In genomic region chr11:72983560-72983959, GRCh38 we compare ENCODE assay signal across 30 cellular contexts.
"Had no signal": no experiment of that assay in that cellular context is flagged by ENCODE, and none has a peak within 500 bp of the region (broad histone marks: within the 10 kb centered on the region; RNA-seq: fewer than 3 reads in every experiment).

No MANE protein-coding gene starts in this region.

- H3K27ac Mint-ChIP-seq: dendritic cell treated with granulocyte-macrophage colony-stimulating factor and Interleukin-4, amounts not matched to agents 40 ng/mL and 50 ng/mL, for 4 days; endodermal cell; mesothelial cell of epicardium; natural killer cell treated with Interleukin-12 subunit alpha and Interleukin-12 subunit beta and Interleukin-15 and Interleukin-18, amount 100 ng/mL, for 72 hours; progenitor cell of endocrine pancreas; stimulated activated effector memory CD8-positive, alpha-beta T cell treated with anti-CD3 and anti-CD28 coated beads, Interleukin-12 subunit alpha, Interleukin-12 subunit beta, amount 100 ng/mL, for 72 hours; stimulated activated naive CD8-positive, alpha-beta T cell treated with anti-CD3 and anti-CD28 coated beads, Interleukin-15, Interleukin-2, amounts not matched to agents 100 ng/mL and 50 ng/mL, for 24 hours had no signal

- H3K9me3 ChIP-seq: colonic mucosa, gastroesophageal sphincter, heart left ventricle, left lung, mucosa of descending colon, neutrophil, right lobe of liver, thoracic aorta, tibial nerve, upper lobe of left lung had no signal

- H3K27me3 Mint-ChIP-seq: dendritic cell treated with granulocyte-macrophage colony-stimulating factor and Interleukin-4, amounts not matched to agents 40 ng/mL and 50 ng/mL, for 4 days; naive B cell; natural killer cell treated with Interleukin-12 subunit alpha and Interleukin-12 subunit beta and Interleukin-15 and Interleukin-18, amount 100 ng/mL, for 72 hours; progenitor cell of endocrine pancreas; stimulated activated naive CD8-positive, alpha-beta T cell treated with anti-CD3 and anti-CD28 coated beads, Interleukin-15, Interleukin-2, amounts not matched to agents 100 ng/mL and 50 ng/mL, for 24 hours had no signal

- ATAC-seq: esophagus mucosa; gastroesophageal sphincter; heart left ventricle; left lung; mucosa of descending colon; natural killer cell treated with Interleukin-12 subunit alpha and Interleukin-12 subunit beta and Interleukin-15 and Interleukin-18, amount 100 ng/mL, for 72 hours; right lobe of liver; stimulated activated effector memory CD8-positive, alpha-beta T cell treated with anti-CD3 and anti-CD28 coated beads, Interleukin-12 subunit alpha, Interleukin-12 subunit beta, amount 100 ng/mL, for 72 hours had no signal

- H3K4me3 ChIP-seq: colonic mucosa, gastroesophageal sphincter, heart left ventricle, hepatocyte, left lung, mucosa of descending colon, right lobe of liver, thoracic aorta, tibial nerve, upper lobe of left lung had no signal

- H2AFZ ChIP-seq: hepatocyte, parathyroid adenoma had no signal

- H3K27me3 ChIP-seq: colonic mucosa, gastroesophageal sphincter, heart left ventricle, hepatocyte, left lung, neutrophil, right lobe of liver, tibial nerve, upper lobe of left lung had no signal

- H3K4me1 Mint-ChIP-seq: mesothelial cell of epicardium; neural crest cell; stimulated activated effector memory CD8-positive, alpha-beta T cell treated with anti-CD3 and anti-CD28 coated beads, Interleukin-12 subunit alpha, Interleukin-12 subunit beta, amount 100 ng/mL, for 72 hours had no signal

- H3K9me3 Mint-ChIP-seq: dendritic cell treated with granulocyte-macrophage colony-stimulating factor and Interleukin-4, amounts not matched to agents 40 ng/mL and 50 ng/mL, for 4 days; mesothelial cell of epicardium; natural killer cell treated with Interleukin-12 subunit alpha and Interleukin-12 subunit beta and Interleukin-15 and Interleukin-18, amount 100 ng/mL, for 72 hours; neural crest cell; stimulated activated effector memory CD8-positive, alpha-beta T cell treated with anti-CD3 and anti-CD28 coated beads, Interleukin-12 subunit alpha, Interleukin-12 subunit beta, amount 100 ng/mL, for 72 hours; stimulated activated naive CD8-positive, alpha-beta T cell treated with anti-CD3 and anti-CD28 coated beads, Interleukin-15, Interleukin-2, amounts not matched to agents 100 ng/mL and 50 ng/mL, for 24 hours had no signal

- H3K4me2 ChIP-seq: hepatocyte had no signal

- H3K27ac ChIP-seq: colonic mucosa, epithelial cell of prostate, gastroesophageal sphincter, heart left ventricle, hepatocyte, left lung, neutrophil, parathyroid adenoma, right lobe of liver, thoracic aorta, tibial nerve had no signal

- H3K4me1 ChIP-seq: colonic mucosa, parathyroid adenoma, right lobe of liver, tibial nerve had no signal

- H3K9ac ChIP-seq: parathyroid adenoma had no signal

- DNase-seq: colonic mucosa; effector CD8-positive, alpha-beta T cell; endodermal cell; foreskin fibroblast; heart left ventricle; left cardiac atrium; left lung; mesenchymal stem cell; mucosa of descending colon; naive B cell; right lobe of liver; stimulated activated CD4-positive, alpha-beta T cell treated with anti-CD3 and anti-CD28 coated beads, Interleukin-2, amount 100 ng/mL, for 24 hours; stimulated activated CD4-positive, alpha-beta T cell treated with anti-CD3 and anti-CD28 coated beads, Interleukin-4, amount 100 ng/mL, for 24 hours; upper lobe of left lung had no signal

- FAIRE-seq: urothelium cell line had no signal

- H3K4me3 Mint-ChIP-seq: dendritic cell treated with granulocyte-macrophage colony-stimulating factor and Interleukin-4, amounts not matched to agents 40 ng/mL and 50 ng/mL, for 4 days; endodermal cell; mesothelial cell of epicardium; naive B cell; natural killer cell treated with Interleukin-12 subunit alpha and Interleukin-12 subunit beta and Interleukin-15 and Interleukin-18, amount 100 ng/mL, for 72 hours; neural crest cell; stimulated activated effector memory CD8-positive, alpha-beta T cell treated with anti-CD3 and anti-CD28 coated beads, Interleukin-12 subunit alpha, Interleukin-12 subunit beta, amount 100 ng/mL, for 72 hours; stimulated activated naive CD8-positive, alpha-beta T cell treated with anti-CD3 and anti-CD28 coated beads, Interleukin-15, Interleukin-2, amounts not matched to agents 100 ng/mL and 50 ng/mL, for 24 hours had no signal

- H3K36me3 ChIP-seq: colonic mucosa, neutrophil, thoracic aorta had no signal

- H3K79me2 ChIP-seq: hepatocyte, parathyroid adenoma had no signal
